ENCODE assay signal across 1 cellular context in the genomic region with DNA sequence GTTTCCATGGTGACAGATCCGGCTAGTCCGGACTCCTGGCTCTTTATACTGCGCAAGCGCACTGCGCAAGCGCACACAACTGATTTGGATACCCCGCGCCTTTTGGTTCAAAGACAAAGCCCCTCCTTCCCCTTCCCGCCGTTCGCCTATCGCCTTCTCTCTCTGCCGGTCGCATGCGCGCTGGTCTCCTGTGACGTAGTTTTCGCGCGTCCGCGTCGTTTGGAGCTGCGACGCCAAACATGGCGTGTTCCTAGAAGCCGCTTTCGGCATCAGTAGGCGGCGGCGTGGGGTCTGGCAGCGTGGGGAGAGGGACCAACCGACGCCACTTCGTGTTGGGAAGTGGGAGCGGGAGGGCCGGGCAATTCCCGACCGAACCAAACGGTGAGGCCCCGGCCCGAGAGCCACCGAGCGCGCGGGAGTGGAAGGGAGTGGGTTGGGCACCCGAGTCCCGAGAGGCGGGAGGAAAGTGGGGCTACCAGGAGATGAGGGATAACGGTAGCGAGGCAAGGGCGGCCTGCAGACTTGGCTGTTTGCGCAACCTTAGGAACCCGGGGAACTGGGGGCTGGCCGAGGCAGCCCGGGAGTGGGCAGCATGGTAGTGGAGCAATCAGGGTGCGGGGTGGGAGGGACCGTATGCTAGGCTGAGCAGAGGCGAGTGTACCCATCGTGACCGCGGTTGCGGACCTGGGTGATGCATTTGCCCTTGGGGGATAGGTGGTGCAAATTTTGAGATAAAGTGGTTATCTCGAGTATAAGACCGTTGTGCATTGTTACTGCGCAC.
TF ChIP-seq lines count a peak whose summit lies in the region.

A gene (plus strand): TSS at position 215 of the 781 bp plus-strand sequence. CDS start 24,517 bp downstream, outside the sequence.

TF ChIP-seq in K562, 482 proteins besides CTCF, POLR2A, EP300 and RAD21 (continued from another document and continues in another):
- TF ChIP-seq, protein P1, sequence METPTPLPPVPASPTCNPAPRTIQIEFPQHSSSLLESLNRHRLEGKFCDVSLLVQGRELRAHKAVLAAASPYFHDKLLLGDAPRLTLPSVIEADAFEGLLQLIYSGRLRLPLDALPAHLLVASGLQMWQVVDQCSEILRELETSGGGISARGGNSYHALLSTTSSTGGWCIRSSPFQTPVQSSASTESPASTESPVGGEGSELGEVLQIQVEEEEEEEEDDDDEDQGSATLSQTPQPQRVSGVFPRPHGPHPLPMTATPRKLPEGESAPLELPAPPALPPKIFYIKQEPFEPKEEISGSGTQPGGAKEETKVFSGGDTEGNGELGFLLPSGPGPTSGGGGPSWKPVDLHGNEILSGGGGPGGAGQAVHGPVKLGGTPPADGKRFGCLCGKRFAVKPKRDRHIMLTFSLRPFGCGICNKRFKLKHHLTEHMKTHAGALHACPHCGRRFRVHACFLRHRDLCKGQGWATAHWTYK (CRISPR knock-in tag; IDR thresholded peaks at IDR 0.05): no peak
- 0 out of 2 replicates have a peak, but pooled peaks have one; percentile 32 for TF ChIP-seq GABPA (tag; conservative IDR thresholded peaks at IDR 0.05; ENCODE audit: low read depth)
- TF ChIP-seq STAG1 (CRISPR knock-in tag; IDR thresholded peaks at IDR 0.05; ENCODE audit: borderline replicate concordance): no peak
- TF ChIP-seq, protein P2, sequence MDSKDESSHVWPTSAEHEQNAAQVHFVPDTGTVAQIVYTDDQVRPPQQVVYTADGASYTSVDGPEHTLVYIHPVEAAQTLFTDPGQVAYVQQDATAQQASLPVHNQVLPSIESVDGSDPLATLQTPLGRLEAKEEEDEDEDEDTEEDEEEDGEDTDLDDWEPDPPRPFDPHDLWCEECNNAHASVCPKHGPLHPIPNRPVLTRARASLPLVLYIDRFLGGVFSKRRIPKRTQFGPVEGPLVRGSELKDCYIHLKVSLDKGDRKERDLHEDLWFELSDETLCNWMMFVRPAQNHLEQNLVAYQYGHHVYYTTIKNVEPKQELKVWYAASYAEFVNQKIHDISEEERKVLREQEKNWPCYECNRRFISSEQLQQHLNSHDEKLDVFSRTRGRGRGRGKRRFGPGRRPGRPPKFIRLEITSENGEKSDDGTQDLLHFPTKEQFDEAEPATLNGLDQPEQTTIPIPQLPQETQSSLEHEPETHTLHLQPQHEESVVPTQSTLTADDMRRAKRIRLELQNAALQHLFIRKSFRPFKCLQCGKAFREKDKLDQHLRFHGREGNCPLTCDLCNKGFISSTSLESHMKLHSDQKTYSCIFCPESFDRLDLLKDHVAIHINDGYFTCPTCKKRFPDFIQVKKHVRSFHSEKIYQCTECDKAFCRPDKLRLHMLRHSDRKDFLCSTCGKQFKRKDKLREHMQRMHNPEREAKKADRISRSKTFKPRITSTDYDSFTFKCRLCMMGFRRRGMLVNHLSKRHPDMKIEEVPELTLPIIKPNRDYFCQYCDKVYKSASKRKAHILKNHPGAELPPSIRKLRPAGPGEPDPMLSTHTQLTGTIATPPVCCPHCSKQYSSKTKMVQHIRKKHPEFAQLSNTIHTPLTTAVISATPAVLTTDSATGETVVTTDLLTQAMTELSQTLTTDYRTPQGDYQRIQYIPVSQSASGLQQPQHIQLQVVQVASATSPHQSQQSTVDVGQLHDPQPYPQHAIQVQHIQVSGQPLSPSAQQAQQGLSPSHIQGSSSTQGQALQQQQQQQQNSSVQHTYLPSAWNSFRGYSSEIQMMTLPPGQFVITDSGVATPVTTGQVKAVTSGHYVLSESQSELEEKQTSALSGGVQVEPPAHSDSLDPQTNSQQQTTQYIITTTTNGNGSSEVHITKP (IDR thresholded peaks at IDR 0.05; ENCODE audit: partially characterized antibody): no peak
- TF ChIP-seq MCM7 (IDR thresholded peaks at IDR 0.05): no peak
- no peak for TF ChIP-seq U2AF2 (optimal IDR thresholded peaks at IDR 0.05; ENCODE audit: low read depth, low read length)
- TF ChIP-seq COPS2 (conservative IDR thresholded peaks at IDR 0.05): no peak
- no peak for TF ChIP-seq SP2 (IDR thresholded peaks at IDR 0.05; ENCODE audit: extremely low read depth, low read depth, low read length, poor library complexity, severe bottlenecking)
- no peak for TF ChIP-seq HNRNPUL1 (IDR thresholded peaks at IDR 0.05; ENCODE audit: low read length)
- TF ChIP-seq HIVEP1 (CRISPR knock-in tag; IDR thresholded peaks at IDR 0.05): no peak
- TF ChIP-seq ILK (tag; IDR thresholded peaks at IDR 0.05; ENCODE audit: borderline replicate concordance, low read depth): no peak
- no peak for TF ChIP-seq KLF1 (tag; IDR thresholded peaks at IDR 0.05)
- TF ChIP-seq, protein P3, sequence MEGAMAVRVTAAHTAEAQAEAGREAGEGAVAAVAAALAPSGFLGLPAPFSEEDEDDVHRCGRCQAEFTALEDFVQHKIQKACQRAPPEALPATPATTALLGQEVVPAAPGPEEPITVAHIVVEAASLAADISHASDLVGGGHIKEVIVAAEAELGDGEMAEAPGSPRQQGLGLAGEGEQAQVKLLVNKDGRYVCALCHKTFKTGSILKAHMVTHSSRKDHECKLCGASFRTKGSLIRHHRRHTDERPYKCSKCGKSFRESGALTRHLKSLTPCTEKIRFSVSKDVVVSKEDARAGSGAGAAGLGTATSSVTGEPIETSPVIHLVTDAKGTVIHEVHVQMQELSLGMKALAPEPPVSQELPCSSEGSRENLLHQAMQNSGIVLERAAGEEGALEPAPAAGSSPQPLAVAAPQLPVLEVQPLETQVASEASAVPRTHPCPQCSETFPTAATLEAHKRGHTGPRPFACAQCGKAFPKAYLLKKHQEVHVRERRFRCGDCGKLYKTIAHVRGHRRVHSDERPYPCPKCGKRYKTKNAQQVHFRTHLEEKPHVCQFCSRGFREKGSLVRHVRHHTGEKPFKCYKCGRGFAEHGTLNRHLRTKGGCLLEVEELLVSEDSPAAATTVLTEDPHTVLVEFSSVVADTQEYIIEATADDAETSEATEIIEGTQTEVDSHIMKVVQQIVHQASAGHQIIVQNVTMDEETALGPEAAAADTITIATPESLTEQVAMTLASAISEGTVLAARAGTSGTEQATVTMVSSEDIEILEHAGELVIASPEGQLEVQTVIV (CRISPR knock-in tag; IDR thresholded peaks at IDR 0.05; ENCODE audit: borderline replicate concordance): no peak
- TF ChIP-seq ETV1 (tag; conservative IDR thresholded peaks at IDR 0.05; ENCODE audit: low read depth): no peak
- no peak for TF ChIP-seq ZNF282 (CRISPR knock-in tag; IDR thresholded peaks at IDR 0.05)
- TF ChIP-seq, protein P4, sequence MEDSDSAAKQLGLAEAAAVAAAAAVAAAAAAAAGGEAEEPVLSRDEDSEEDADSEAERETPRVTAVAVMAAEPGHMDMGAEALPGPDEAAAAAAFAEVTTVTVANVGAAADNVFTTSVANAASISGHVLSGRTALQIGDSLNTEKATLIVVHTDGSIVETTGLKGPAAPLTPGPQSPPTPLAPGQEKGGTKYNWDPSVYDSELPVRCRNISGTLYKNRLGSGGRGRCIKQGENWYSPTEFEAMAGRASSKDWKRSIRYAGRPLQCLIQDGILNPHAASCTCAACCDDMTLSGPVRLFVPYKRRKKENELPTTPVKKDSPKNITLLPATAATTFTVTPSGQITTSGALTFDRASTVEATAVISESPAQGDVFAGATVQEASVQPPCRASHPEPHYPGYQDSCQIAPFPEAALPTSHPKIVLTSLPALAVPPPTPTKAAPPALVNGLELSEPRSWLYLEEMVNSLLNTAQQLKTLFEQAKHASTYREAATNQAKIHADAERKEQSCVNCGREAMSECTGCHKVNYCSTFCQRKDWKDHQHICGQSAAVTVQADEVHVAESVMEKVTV (CRISPR knock-in tag; IDR thresholded peaks at IDR 0.05): no peak
- TF ChIP-seq OTX1 (CRISPR knock-in tag; IDR thresholded peaks at IDR 0.05): peak; percentile 66; the same call in 1 of the 2 replicates
- no peak for TF ChIP-seq ZNF644 (tag; IDR thresholded peaks at IDR 0.05; ENCODE audit: low read depth)
- peak; percentile 85 for TF ChIP-seq FOXJ2 (tag; IDR thresholded peaks at IDR 0.05)
- TF ChIP-seq, protein P5, sequence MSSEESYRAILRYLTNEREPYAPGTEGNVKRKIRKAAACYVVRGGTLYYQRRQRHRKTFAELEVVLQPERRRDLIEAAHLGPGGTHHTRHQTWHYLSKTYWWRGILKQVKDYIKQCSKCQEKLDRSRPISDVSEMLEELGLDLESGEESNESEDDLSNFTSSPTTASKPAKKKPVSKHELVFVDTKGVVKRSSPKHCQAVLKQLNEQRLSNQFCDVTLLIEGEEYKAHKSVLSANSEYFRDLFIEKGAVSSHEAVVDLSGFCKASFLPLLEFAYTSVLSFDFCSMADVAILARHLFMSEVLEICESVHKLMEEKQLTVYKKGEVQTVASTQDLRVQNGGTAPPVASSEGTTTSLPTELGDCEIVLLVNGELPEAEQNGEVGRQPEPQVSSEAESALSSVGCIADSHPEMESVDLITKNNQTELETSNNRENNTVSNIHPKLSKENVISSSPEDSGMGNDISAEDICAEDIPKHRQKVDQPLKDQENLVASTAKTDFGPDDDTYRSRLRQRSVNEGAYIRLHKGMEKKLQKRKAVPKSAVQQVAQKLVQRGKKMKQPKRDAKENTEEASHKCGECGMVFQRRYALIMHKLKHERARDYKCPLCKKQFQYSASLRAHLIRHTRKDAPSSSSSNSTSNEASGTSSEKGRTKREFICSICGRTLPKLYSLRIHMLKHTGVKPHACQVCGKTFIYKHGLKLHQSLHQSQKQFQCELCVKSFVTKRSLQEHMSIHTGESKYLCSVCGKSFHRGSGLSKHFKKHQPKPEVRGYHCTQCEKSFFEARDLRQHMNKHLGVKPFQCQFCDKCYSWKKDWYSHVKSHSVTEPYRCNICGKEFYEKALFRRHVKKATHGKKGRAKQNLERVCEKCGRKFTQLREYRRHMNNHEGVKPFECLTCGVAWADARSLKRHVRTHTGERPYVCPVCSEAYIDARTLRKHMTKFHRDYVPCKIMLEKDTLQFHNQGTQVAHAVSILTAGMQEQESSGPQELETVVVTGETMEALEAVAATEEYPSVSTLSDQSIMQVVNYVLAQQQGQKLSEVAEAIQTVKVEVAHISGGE (CRISPR knock-in tag; IDR thresholded peaks at IDR 0.05): peak in 1 of 3 experiments; percentile 14; a peak in 2 of 6 replicates
- TF ChIP-seq, protein P6, sequence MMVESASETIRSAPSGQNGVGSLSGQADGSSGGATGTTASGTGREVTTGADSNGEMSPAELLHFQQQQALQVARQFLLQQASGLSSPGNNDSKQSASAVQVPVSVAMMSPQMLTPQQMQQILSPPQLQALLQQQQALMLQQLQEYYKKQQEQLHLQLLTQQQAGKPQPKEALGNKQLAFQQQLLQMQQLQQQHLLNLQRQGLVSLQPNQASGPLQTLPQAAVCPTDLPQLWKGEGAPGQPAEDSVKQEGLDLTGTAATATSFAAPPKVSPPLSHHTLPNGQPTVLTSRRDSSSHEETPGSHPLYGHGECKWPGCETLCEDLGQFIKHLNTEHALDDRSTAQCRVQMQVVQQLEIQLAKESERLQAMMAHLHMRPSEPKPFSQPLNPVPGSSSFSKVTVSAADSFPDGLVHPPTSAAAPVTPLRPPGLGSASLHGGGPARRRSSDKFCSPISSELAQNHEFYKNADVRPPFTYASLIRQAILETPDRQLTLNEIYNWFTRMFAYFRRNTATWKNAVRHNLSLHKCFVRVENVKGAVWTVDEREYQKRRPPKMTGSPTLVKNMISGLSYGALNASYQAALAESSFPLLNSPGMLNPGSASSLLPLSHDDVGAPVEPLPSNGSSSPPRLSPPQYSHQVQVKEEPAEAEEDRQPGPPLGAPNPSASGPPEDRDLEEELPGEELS (CRISPR knock-in tag; IDR thresholded peaks at IDR 0.05; ENCODE audit: borderline replicate concordance): peak; percentile 78; the same call in 1 of the 2 replicates
- TF ChIP-seq CBX2 (IDR thresholded peaks at IDR 0.05; ENCODE audit: insufficient read depth, low read length, poor library complexity, severe bottlenecking): no peak
- peak; percentile 39 for TF ChIP-seq NCOA4 (IDR thresholded peaks at IDR 0.05; ENCODE audit: partially characterized antibody)
- TF ChIP-seq SMAD1 (IDR thresholded peaks at IDR 0.05; ENCODE audit: low read depth, low read length, partially characterized antibody): peak; percentile 57
- TF ChIP-seq MTA1 (IDR thresholded peaks at IDR 0.05; ENCODE audit: borderline replicate concordance): peak; percentile 100
- no peak for TF ChIP-seq NR3C1 (CRISPR knock-in tag; IDR thresholded peaks at IDR 0.05)
- no peak for TF ChIP-seq ZNF3 (CRISPR knock-in tag; IDR thresholded peaks at IDR 0.05)
- peak; percentile 90 to 95 for TF ChIP-seq FOXK2 (conservative IDR thresholded peaks at IDR 0.05 in 1 of 2, IDR thresholded peaks at IDR 0.05 in 1 of 2; ENCODE audit: low read depth in 2 of 2)
- TF ChIP-seq CBX1 (IDR thresholded peaks at IDR 0.05; ENCODE audit: low read depth): no peak
- TF ChIP-seq ARID1B (IDR thresholded peaks at IDR 0.05): peak; percentile 25; the same call in 1 of the 2 replicates
- no peak for TF ChIP-seq SPI1 (IDR thresholded peaks at IDR 0.05; ENCODE audit: borderline replicate concordance, low read depth, low read length)
- TF ChIP-seq SMARCA4 (IDR thresholded peaks at IDR 0.05): no peak
- TF ChIP-seq, protein P7, sequence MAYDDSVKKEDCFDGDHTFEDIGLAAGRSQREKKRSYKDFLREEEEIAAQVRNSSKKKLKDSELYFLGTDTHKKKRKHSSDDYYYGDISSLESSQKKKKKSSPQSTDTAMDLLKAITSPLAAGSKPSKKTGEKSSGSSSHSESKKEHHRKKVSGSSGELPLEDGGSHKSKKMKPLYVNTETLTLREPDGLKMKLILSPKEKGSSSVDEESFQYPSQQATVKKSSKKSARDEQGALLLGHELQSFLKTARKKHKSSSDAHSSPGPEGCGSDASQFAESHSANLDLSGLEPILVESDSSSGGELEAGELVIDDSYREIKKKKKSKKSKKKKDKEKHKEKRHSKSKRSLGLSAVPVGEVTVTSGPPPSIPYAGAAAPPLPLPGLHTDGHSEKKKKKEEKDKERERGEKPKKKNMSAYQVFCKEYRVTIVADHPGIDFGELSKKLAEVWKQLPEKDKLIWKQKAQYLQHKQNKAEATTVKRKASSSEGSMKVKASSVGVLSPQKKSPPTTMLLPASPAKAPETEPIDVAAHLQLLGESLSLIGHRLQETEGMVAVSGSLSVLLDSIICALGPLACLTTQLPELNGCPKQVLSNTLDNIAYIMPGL (CRISPR knock-in tag; IDR thresholded peaks at IDR 0.05): peak; percentile 83
- TF ChIP-seq TEAD1 (CRISPR knock-in tag; IDR thresholded peaks at IDR 0.05): 0 out of 4 replicates have a peak, but pooled peaks of 1 of the 2 experiments have one; percentile 47
- peak; percentile 50; the same call in 1 of the 2 replicates for TF ChIP-seq NCOA1 (IDR thresholded peaks at IDR 0.05; ENCODE audit: low read depth)
- TF ChIP-seq SOX6 (IDR thresholded peaks at IDR 0.05): peak; percentile 26; the same call in 1 of the 2 replicates
- no peak for TF ChIP-seq CCNT2 (IDR thresholded peaks at IDR 0.05; ENCODE audit: borderline replicate concordance, extremely low read depth, insufficient read length, low read depth, low read length)
- TF ChIP-seq MCM5 (IDR thresholded peaks at IDR 0.05; ENCODE audit: low read depth): no peak
- TF ChIP-seq PRMT5 (CRISPR knock-in tag; IDR thresholded peaks at IDR 0.05): no peak
- no peak for TF ChIP-seq RBM25 (IDR thresholded peaks at IDR 0.05; ENCODE audit: low read depth, low read length, severe bottlenecking)
- no peak for TF ChIP-seq DDX20 (tag; IDR thresholded peaks at IDR 0.05; ENCODE audit: low read depth)
- peak; percentile 98 for TF ChIP-seq ATF1 (CRISPR knock-in tag; IDR thresholded peaks at IDR 0.05)
- peak; percentile 100 for TF ChIP-seq ATF1 (tag; IDR thresholded peaks at IDR 0.05)
- no peak for TF ChIP-seq ZNF785 (CRISPR knock-in tag; IDR thresholded peaks at IDR 0.05)
